ENCODE assay signal across 9 cellular contexts in the genomic region with DNA sequence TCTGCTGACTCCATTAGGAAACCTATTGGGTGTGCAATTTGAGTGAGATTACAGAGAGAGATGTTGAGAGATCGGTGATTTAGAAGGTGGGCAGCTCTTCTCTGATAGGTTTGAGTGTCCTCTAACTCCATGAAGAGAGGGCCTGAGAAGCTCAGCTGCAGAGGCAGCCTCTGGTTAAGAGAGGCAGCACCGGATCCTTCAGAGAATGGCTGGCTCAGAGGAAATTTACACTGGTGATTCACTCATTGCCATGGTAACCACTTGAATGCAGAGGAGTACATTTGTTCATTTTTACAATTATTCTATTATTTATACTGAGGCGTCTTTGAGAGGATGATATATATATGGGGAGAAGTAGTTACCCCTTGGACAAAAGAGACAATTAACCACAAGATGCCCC.
DNase-seq lines count a peak whose midpoint lies in the region; ATAC-seq and TF ChIP-seq lines count a peak whose summit lies in the region.
"Had no signal": no experiment of that assay in that cellular context is flagged by ENCODE, and none has a peak within 500 bp of the region (broad histone marks: within the 10 kb centered on the region; RNA-seq: fewer than 3 reads in every experiment).

No MANE protein-coding gene starts in this region.

- no peak overlapping the region for H4K8ac ChIP-seq in mesenchymal stem cell (ENCODE audit: low read length)

- no peak overlapping the region for H3K4ac ChIP-seq in mesenchymal stem cell (ENCODE audit: low read depth in 1 of 2, low read length in 2 of 2)

- peak; percentile 79 for DNase-seq in Ammon's horn (ENCODE audit: low spot score)
- peak; percentile 3 for DNase-seq in MV-4-11 (lab: John Stamatoyannopoulos, UW)
- DNase-seq in choroid plexus epithelial cell (ENCODE audit: low read depth): peak; percentile 85
- DNase-seq in mesenchymal stem cell: peak; percentile 91
- no peak for DNase-seq in HAP-1 (ENCODE audit: low spot score in 2 of 2)
- no peak for DNase-seq in NK-92 treated with Interleukin-12 subunit alpha and Interleukin-12 subunit beta, amount 100 ng/mL, for 24 hours (lab: John Stamatoyannopoulos, UW)
- DNase-seq in activated naive CD8-positive, alpha-beta T cell treated with anti-CD3 and anti-CD28 coated beads, Interleukin-2, amount 50 U/mL, for 24 hours: no peak

- no peaks in the 10 kb centered on the region for H3K79me1 ChIP-seq in mesenchymal stem cell (replicated peaks; ENCODE audit: low read length, poor library complexity, severe bottlenecking)

- in situ Hi-C loops in HAP-1 (cut with MboI; ENCODE audit: low sequenced_read_pairs): no loop called here

- no peaks in the 10 kb centered on the region for H3K9me3 ChIP-seq in mesenchymal stem cell (ENCODE audit: control insufficient read depth, low read length)
- H3K9me3 ChIP-seq in HAP-1: no peaks in the 10 kb centered on the region

- no peak overlapping the region for H2AFZ ChIP-seq in mesenchymal stem cell (ENCODE audit: low read depth, low read length)

- H2BK5ac ChIP-seq in mesenchymal stem cell (ENCODE audit: low read depth, low read length, poor library complexity, severe bottlenecking): no peak overlapping the region

- no peak for TF ChIP-seq CTCF in choroid plexus epithelial cell (conservative IDR thresholded peaks at IDR 0.05; ENCODE audit: low read depth, low read length)

- H3K27me3 ChIP-seq in mesenchymal stem cell (ENCODE audit: control insufficient read depth in 1 of 2, insufficient read depth in 1 of 2, low read length in 2 of 2) (no peaks in the 10 kb centered on the region), HAP-1 (ENCODE audit: low read depth) (peaks cover 11% of the 10 kb centered on the region)

- no peaks in the 10 kb centered on the region for H3K27me3 Mint-ChIP-seq in activated naive CD8-positive, alpha-beta T cell treated with anti-CD3 and anti-CD28 coated beads, Interleukin-2, amount 50 U/mL, for 24 hours

- no peak overlapping the region for H3K27ac ChIP-seq in mesenchymal stem cell (ENCODE audit: low read length, poor library complexity, severe bottlenecking)
- H3K27ac ChIP-seq: SK-N-MC had no signal

- no peak overlapping the region for H2BK15ac ChIP-seq in mesenchymal stem cell (ENCODE audit: low read depth, poor library complexity, severe bottlenecking)

- H2BK12ac ChIP-seq in mesenchymal stem cell (ENCODE audit: low read length in 2 of 2): no peak overlapping the region

- ATAC-seq in HG03442 (IDR thresholded peaks at IDR 0.05; ENCODE audit: unreplicated experiment): no peak
- no peak for ATAC-seq in activated naive CD8-positive, alpha-beta T cell treated with anti-CD3 and anti-CD28 coated beads, Interleukin-2, amount 50 U/mL, for 24 hours

- 12% methylated on average over 2 of the region's 3 CpGs for WGBS in mesenchymal stem cell

- no peak overlapping the region for H3K14ac ChIP-seq in mesenchymal stem cell (ENCODE audit: low read length in 2 of 2)

- H3K36me3 ChIP-seq in mesenchymal stem cell (ENCODE audit: control insufficient read depth in 1 of 2, insufficient read depth in 2 of 2, low read depth in 1 of 2, low read length in 2 of 2): no peaks in the 10 kb centered on the region
- no peaks in the 10 kb centered on the region for H3K36me3 ChIP-seq in HAP-1 (replicated peaks)

- no peak overlapping the region for H4K91ac ChIP-seq in mesenchymal stem cell (ENCODE audit: low read length)

- H2AK5ac ChIP-seq in mesenchymal stem cell (ENCODE audit: low read length, severe bottlenecking): no peak overlapping the region

- no peak overlapping the region for H3K23ac ChIP-seq in mesenchymal stem cell (ENCODE audit: low read length in 2 of 2)

- H3K4me3 ChIP-seq in choroid plexus epithelial cell (ENCODE audit: low read depth, low read length) (no peak overlapping the region), mesenchymal stem cell (ENCODE audit: insufficient read depth in 1 of 2, low read depth in 1 of 2, low read length in 2 of 2) (no peak overlapping the region), HAP-1 (no peak overlapping the region)
- H3K4me3 ChIP-seq: SK-N-MC had no signal

- no peak overlapping the region for H3K4me3 Mint-ChIP-seq in activated naive CD8-positive, alpha-beta T cell treated with anti-CD3 and anti-CD28 coated beads, Interleukin-2, amount 50 U/mL, for 24 hours

- no peaks in the 10 kb centered on the region for H3K36me3 Mint-ChIP-seq in activated naive CD8-positive, alpha-beta T cell treated with anti-CD3 and anti-CD28 coated beads, Interleukin-2, amount 50 U/mL, for 24 hours (ENCODE audit: low read depth)

- H3K4me1 ChIP-seq in mesenchymal stem cell (ENCODE audit: control insufficient read depth, insufficient read depth, low read depth, low read length) (peaks cover 4% of the 10 kb centered on the region), HAP-1 (no peaks in the 10 kb centered on the region)

- H3K18ac ChIP-seq in mesenchymal stem cell (ENCODE audit: low read depth in 1 of 2, low read length in 2 of 2): no peak overlapping the region

- no peak overlapping the region for H2BK120ac ChIP-seq in mesenchymal stem cell (ENCODE audit: low read depth, low read length)

- H3K9ac ChIP-seq in mesenchymal stem cell (ENCODE audit: low read length): peak overlapping the region; percentile 75

- H3K9me3 Mint-ChIP-seq in activated naive CD8-positive, alpha-beta T cell treated with anti-CD3 and anti-CD28 coated beads, Interleukin-2, amount 50 U/mL, for 24 hours: no peaks in the 10 kb centered on the region

- H3K27ac Mint-ChIP-seq in activated naive CD8-positive, alpha-beta T cell treated with anti-CD3 and anti-CD28 coated beads, Interleukin-2, amount 50 U/mL, for 24 hours: no peak overlapping the region

- no peaks in the 10 kb centered on the region for H3K4me1 Mint-ChIP-seq in activated naive CD8-positive, alpha-beta T cell treated with anti-CD3 and anti-CD28 coated beads, Interleukin-2, amount 50 U/mL, for 24 hours

- H3K4me2 ChIP-seq in mesenchymal stem cell (ENCODE audit: low read length, poor library complexity, severe bottlenecking): no peak overlapping the region

Comparison
In these comparisons a context has a peak if more than half of its experiments do, and no peak if none do; other contexts are left out.
1. DNase-seq: peak in Ammon's horn (single experiment), MV-4-11 (single experiment), choroid plexus epithelial cell (single experiment) and mesenchymal stem cell (single experiment); none in HAP-1 (0 of 2), NK-92 treated with Interleukin-12 subunit alpha and Interleukin-12 subunit beta, amount 100 ng/mL, for 24 hours (single experiment) and activated naive CD8-positive, alpha-beta T cell treated with anti-CD3 and anti-CD28 coated beads, Interleukin-2, amount 50 U/mL, for 24 hours (single experiment).